ENCODE assay signal across 8 cellular contexts in the genomic region with DNA sequence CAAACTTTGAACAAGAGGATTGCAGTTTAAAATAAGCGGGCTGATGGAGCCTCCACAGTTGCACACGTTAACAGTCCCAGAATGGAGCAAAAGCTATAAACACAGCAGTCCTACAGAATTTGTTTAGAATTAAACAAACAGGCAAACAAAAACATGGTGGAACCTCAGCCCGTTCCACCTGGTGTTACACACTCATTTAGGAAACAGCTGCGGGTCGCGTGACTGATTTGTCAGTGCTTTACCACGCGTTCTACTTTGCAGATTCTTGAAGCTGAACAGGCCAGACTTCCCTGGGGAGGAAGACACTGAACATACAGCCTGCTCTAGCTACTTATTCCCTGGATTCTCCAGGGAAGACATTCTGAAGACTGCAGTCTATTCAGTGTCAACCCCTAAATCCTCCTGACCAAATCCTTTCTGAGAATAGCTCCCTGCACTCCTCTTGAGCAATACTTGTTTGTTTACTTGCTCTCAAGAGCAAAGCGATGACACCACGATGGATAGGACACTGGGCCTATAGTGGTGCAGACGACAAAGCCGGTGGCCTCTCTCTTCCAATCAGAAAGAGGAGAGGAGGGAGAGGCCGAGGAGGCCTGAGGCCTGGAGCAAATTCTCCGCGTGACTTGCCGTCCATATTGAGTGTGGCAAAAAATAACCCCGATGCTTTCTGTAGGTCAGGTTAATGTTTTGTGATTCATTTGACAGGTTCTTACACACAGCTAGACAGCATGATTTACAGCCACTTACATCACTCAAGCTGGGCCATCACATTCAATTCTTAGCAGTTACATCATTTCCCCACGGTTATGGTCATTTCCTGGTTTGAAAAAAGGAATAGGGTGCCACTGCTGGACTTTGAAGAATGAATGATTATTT. TPM values are rescaled to one million over a fixed set of nuclear protein-coding genes. Genes with fewer than 3 reads are reported as not detected.
DNase-seq lines count a peak whose midpoint lies in the region; ATAC-seq and TF ChIP-seq lines count a peak whose summit lies in the region.

No MANE protein-coding gene starts in this region.

- H3K4me1 Mint-ChIP-seq in central memory CD8-positive, alpha-beta T cell, result peaks cover 40% of the 10 kb centered on the region

- peak overlapping the region; percentile 81 for H3K27ac Mint-ChIP-seq in central memory CD8-positive, alpha-beta T cell (ENCODE audit: low read depth)

- H3K36me3 ChIP-seq in spleen, result no peaks in the 10 kb centered on the region

- peak overlapping the region; percentile 6 for H3K4me3 Mint-ChIP-seq in central memory CD8-positive, alpha-beta T cell

- TF ChIP-seq POLR2A in GM19099 (IDR thresholded peaks at IDR 0.05; ENCODE audit: extremely low read depth, insufficient read length, low read depth) (peak; percentile 58), spleen (IDR thresholded peaks at IDR 0.05) (peak in 2 of 3 donors; percentile 6 to 64)

- H3K4me1 ChIP-seq in spleen, result peaks cover 9 to 74% (median 51%) of the 10 kb centered on the region in 6 donors

- no peak for TF ChIP-seq CTCF in AG09319 (IDR thresholded peaks at IDR 0.05; ENCODE audit: low read depth, low read length)
- TF ChIP-seq CTCF in spleen (IDR thresholded peaks at IDR 0.05 in 8 of 11, conservative IDR thresholded peaks at IDR 0.05 in 3 of 11), result no peak

- DNase-seq in AG09319 (ENCODE audit: extremely low read depth, low read depth) (peak; percentile 97), NCI-H345 treated with DMSO at 0.1 percent for 48 hours (lab: John Stamatoyannopoulos, UW; ENCODE audit: unreplicated experiment) (peak; percentile 84), iris pigment epithelial cell (ENCODE audit: low read depth) (peak; percentile 100), spleen (peak; percentile 94)
- peak; percentile 33 to 74 (median 72) for DNase-seq in activated CD4-positive, CD25-positive, alpha-beta regulatory T cell (lab: John Stamatoyannopoulos, UW)
- DNase-seq in central memory CD8-positive, alpha-beta T cell (ENCODE audit: low spot score in 2 of 2), result peak; percentile 67 to 87

- H3K4me3 ChIP-seq in spleen, result peak overlapping the region in 4 of 8 donors; percentile 2 to 57 (median 11)

- 9 to 11% (median 9%) methylated on average over 18 of the region's 18 CpGs for WGBS in spleen, 5 donors

- no peaks in the 10 kb centered on the region for H3K27me3 ChIP-seq in spleen (replicated peaks in 1 of 7)

- intact Hi-C loops in spleen (cut with DNase I; ENCODE audit: low total_unique reads), result loop anchor here (10.0 kb wide), 1 partner anchor 377 kb away; the partner anchor contains the start of gene KLHDC4

- H3K27ac ChIP-seq in spleen, result peak overlapping the region; percentile 75 to 95 (median 90)

- H3K9me3 Mint-ChIP-seq in central memory CD8-positive, alpha-beta T cell, result no peaks in the 10 kb centered on the region

- H3K36me3 Mint-ChIP-seq in central memory CD8-positive, alpha-beta T cell (ENCODE audit: insufficient read depth), result peaks cover 34% of the 10 kb centered on the region

- no peaks in the 10 kb centered on the region for H3K9me3 ChIP-seq in spleen

- peak; percentile 63 for ATAC-seq in HG03354 (IDR thresholded peaks at IDR 0.05; ENCODE audit: poor library complexity, severe bottlenecking, unreplicated experiment)
- peak; percentile 75 for ATAC-seq in central memory CD8-positive, alpha-beta T cell (replicated peaks; ENCODE audit: extremely low read depth, poor library complexity, severe bottlenecking)

- H3K27me3 Mint-ChIP-seq in central memory CD8-positive, alpha-beta T cell, result no peaks in the 10 kb centered on the region

RNA-seq across cellular contexts. Expression of gene MAP1LC3B, which starts 4.0 kb away (rescaled TPM):
- 10 to 100 TPM; 47.6 to 71.4 (median 61.7) TPM for total RNA-seq in spleen
- 10 to 100 TPM; 32.3 to 50.4 (median 46.5) TPM for polyA plus RNA-seq in spleen

RNA-seq across cellular contexts. Expression of gene FBXO31, which starts 4.6 kb away (rescaled TPM):
- total RNA-seq in spleen, result 10 to 100 TPM; 23.6 to 30.6 (median 27.2) TPM
- polyA plus RNA-seq in spleen, result 10 to 100 TPM in 1 of 3 donors, 1 to 10 TPM in 2; 7.9 to 11.0 (median 9.7) TPM
